13 cellular contexts compared by ENCODE assay signal in genomic region chr3:143070977-143071551, GRCh38. TPM values are rescaled to one million over a fixed set of nuclear protein-coding genes. Genes with fewer than 3 reads are reported as not detected.
DNase-seq lines count a peak whose midpoint lies in the region; ATAC-seq and TF ChIP-seq lines count a peak whose summit lies in the region.
"Had no signal": no experiment of that assay in that cellular context is flagged by ENCODE, and none has a peak within 500 bp of the region (broad histone marks: within the 10 kb centered on the region; RNA-seq: fewer than 3 reads in every experiment).

No MANE protein-coding gene starts in this region.

- TF ChIP-seq CTCF in choroid plexus epithelial cell (conservative IDR thresholded peaks at IDR 0.05; ENCODE audit: low read depth, low read length) (no peak), kidney epithelial cell (IDR thresholded peaks at IDR 0.05; ENCODE audit: insufficient read depth, low read length, poor library complexity, severe bottlenecking) (no peak)

- no peaks in the 10 kb centered on the region for H3K36me3 ChIP-seq in HUES64 (ENCODE audit: insufficient read depth, low read length)
- H3K36me3 ChIP-seq in kidney epithelial cell (ENCODE audit: control insufficient read depth, insufficient read depth, low read length), result no peaks in the 10 kb centered on the region
- H3K36me3 ChIP-seq: neural progenitor cell, suprapubic skin had no signal

- peaks cover 36% of the 10 kb centered on the region for H3K4me1 ChIP-seq in HUES64 (ENCODE audit: insufficient read depth, low read length)
- H3K4me1 ChIP-seq: suprapubic skin had no signal

- H3K9me3 ChIP-seq in HUES64 (ENCODE audit: insufficient read depth, low read depth, low read length), result no peaks in the 10 kb centered on the region; the same call in 1 of the 2 replicates
- H3K9me3 ChIP-seq: suprapubic skin had no signal

- H3K4me3 ChIP-seq in HUES64 (ENCODE audit: low read length) (no peak overlapping the region), choroid plexus epithelial cell (ENCODE audit: low read depth, low read length) (no peak overlapping the region), kidney epithelial cell (ENCODE audit: low read depth, low read length) (no peak overlapping the region)
- H3K4me3 ChIP-seq: neural progenitor cell, suprapubic skin had no signal

- WGBS in HUES64, result 10% methylated on average over 3 of the region's 3 CpGs

- H3K9ac ChIP-seq in HUES64 (ENCODE audit: low read depth, low read length), result peak overlapping the region; percentile 4; the same call in 1 of the 2 replicates
- H3K9ac ChIP-seq: neural progenitor cell had no signal

- no peak for ATAC-seq in GM21717 (IDR thresholded peaks at IDR 0.05; ENCODE audit: unreplicated experiment)
- ATAC-seq: activated T-cell treated with anti-CD3 and anti-CD28 coated beads, Interleukin-2, amount 50 U/mL, for 4 hours had no signal

- H3K27me3 ChIP-seq in HUES64 (ENCODE audit: insufficient read depth, low read length) (no peaks in the 10 kb centered on the region), kidney epithelial cell (ENCODE audit: control insufficient read depth, insufficient read depth, low read length) (no peaks in the 10 kb centered on the region)
- H3K27me3 ChIP-seq: neural progenitor cell, suprapubic skin had no signal

- peak overlapping the region; percentile 73 for H3K27ac ChIP-seq in HUES64 (ENCODE audit: low read depth, low read length)
- H3K27ac ChIP-seq: neural progenitor cell, suprapubic skin had no signal

- DNase-seq in AG20443 (ENCODE audit: low spot score) (peak; percentile 92), choroid plexus epithelial cell (ENCODE audit: low read depth) (peak; percentile 81), kidney epithelial cell (ENCODE audit: low read depth) (peak; percentile 62), CD1c-positive myeloid dendritic cell (ENCODE audit: extremely low spot score) (no peak)
- DNase-seq in stimulated activated CD4-positive, alpha-beta T cell treated with anti-CD3 and anti-CD28 coated beads, Interleukin-4, amount 100 ng/mL, for 24 hours, result no peak
- no peak for DNase-seq in activated naive CD4-positive, alpha-beta T cell (lab: John Stamatoyannopoulos, UW)
- DNase-seq: activated T-cell treated with anti-CD3 and anti-CD28 coated beads, Interleukin-2, amount 50 U/mL, for 4 hours; CD4-positive, CD25-positive, alpha-beta regulatory T cell; NCI-H1105 had no signal

RNA-seq across cellular contexts. Expression of gene CHST2, which starts 48.5 kb away (rescaled TPM):
- polyA plus RNA-seq in HUES64 (2013, experiment 1 of 2), result 9.5 TPM
- 11.5 TPM for polyA plus RNA-seq in HUES64 (2013, experiment 2 of 2)
- 14.5 and 16.2 TPM in 2 replicates for total RNA-seq in kidney epithelial cell

Comparison
In these comparisons a context has a peak if more than half of its experiments do, and no peak if none do; other contexts are left out.
1. DNase-seq: peak in AG20443 (single experiment), choroid plexus epithelial cell (single experiment) and kidney epithelial cell (single experiment); none in stimulated activated CD4-positive, alpha-beta T cell treated with anti-CD3 and anti-CD28 coated beads, Interleukin-4, amount 100 ng/mL, for 24 hours (single experiment), CD1c-positive myeloid dendritic cell (single experiment) and activated naive CD4-positive, alpha-beta T cell (0 of 4).